Comparison of ENCODE assay signal across 8 cellular contexts in the genomic region with DNA sequence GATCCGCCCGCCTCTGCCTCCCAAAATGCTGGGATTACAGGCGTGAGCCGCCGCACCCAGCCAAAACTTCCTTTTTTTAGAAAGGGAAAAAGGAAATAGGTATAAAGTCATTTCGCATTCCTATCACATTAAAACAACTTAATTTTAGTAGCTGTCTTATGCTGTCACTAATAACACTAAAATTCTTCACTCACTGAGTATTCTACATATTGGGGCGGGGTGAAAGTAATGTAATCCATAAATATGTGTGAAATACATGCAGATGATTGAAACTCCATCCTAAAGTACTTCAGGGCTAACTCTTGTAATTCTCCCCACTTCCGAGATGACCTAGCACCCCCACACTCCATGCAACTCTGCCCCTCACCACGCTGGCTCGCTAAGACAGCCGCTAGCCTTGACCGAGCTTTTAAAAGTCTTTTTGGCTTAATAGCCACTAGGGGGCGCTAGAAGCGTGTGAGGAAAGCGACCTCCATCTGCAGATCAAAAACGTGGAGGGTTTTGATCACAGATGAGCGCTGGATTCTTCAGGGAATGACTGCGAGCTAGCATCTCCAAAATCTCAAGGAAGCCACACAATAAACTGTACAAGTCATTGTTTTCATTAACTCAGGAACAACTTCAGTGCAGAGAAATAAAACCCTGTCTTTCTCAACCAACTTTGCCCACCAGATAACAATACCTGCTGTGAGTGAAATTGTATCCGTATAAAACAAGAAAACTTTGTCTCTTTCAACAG.
DNase-seq lines count a peak whose midpoint lies in the region; ATAC-seq and TF ChIP-seq lines count a peak whose summit lies in the region.

No MANE protein-coding gene starts in this region.

- H3K36me3 ChIP-seq in BE2C, result no peaks in the 10 kb centered on the region

- H3K27me3 ChIP-seq in BE2C (peaks cover 23% of the 10 kb centered on the region), dorsolateral prefrontal cortex (no peaks in the 10 kb centered on the region)

- intact Hi-C loops in dorsolateral prefrontal cortex (cut with DNase I), result loop anchor here (5.0 to 10.0 kb wide), 6 partner anchors 128 to 558 kb away; a partner anchor contains a TSS

- H3K4me3 ChIP-seq in BE2C (ENCODE audit: low read depth, low read length) (no peak overlapping the region), dorsolateral prefrontal cortex (peak overlapping the region in 6 of 59 donors; percentile 5 to 23 (median 20))

- DNase-seq in BE2C (peak; percentile 63), GM19238 (ENCODE audit: insufficient read length, low spot score) (peak; percentile 42), NCI-H510A (lab: John Stamatoyannopoulos, UW) (peak; percentile 3), dorsolateral prefrontal cortex (peak in 4 of 10 donors; percentile 38 to 55 (median 48)), lung microvascular endothelial cell (ENCODE audit: low read depth in 2 of 2) (peak; percentile 79 to 86)
- DNase-seq in activated CD4-positive, alpha-beta T cell treated with anti-CD3 and anti-CD28 coated beads for 4 hours, result peak; percentile 45 to 52
- peak; percentile 6 for DNase-seq in stimulated activated CD8-positive, alpha-beta memory T cell treated with anti-CD3 and anti-CD28 coated beads, Interleukin-4, amount 100 ng/mL, for 24 hours (ENCODE audit: low read depth)

- no peaks in the 10 kb centered on the region for H3K9me3 ChIP-seq in BE2C

- no peaks in the 10 kb centered on the region for H3K4me1 ChIP-seq in BE2C

- TF ChIP-seq CTCF in BE2C (IDR thresholded peaks at IDR 0.05; ENCODE audit: low read depth, low read length) (peak; percentile 89), dorsolateral prefrontal cortex (IDR thresholded peaks at IDR 0.05 in 54 of 56, conservative IDR thresholded peaks at IDR 0.05 in 2 of 56; ENCODE audit: low read depth in 1 of 56, partially characterized antibody in 56 of 56) (peak; percentile 66 to 97 (median 82))

- H3K27ac ChIP-seq in dorsolateral prefrontal cortex, result no peak overlapping the region

- ATAC-seq in HG03378 (IDR thresholded peaks at IDR 0.05; ENCODE audit: unreplicated experiment), result peak; percentile 85
